1 cellular context compared by ENCODE assay signal in genomic region chr1:18337757-18338156, GRCh38.
A peak's percentile ranks its signal among the peaks of the same experiment; 100 is the strongest.
TF ChIP-seq lines count a peak whose summit lies in the region.

No MANE protein-coding gene starts in this region.

TF ChIP-seq in Ishikawa, 13 proteins besides CTCF, POLR2A, EP300 and RAD21 (continued from another document):
- TF ChIP-seq REST (IDR thresholded peaks at IDR 0.05; ENCODE audit: low read depth) (peak; percentile 60; the same call in 1 of the 2 replicates), ZBTB7A (IDR thresholded peaks at IDR 0.05; ENCODE audit: low read depth) (no peak), EGR1 (IDR thresholded peaks at IDR 0.05) (no peak)
TF ChIP-seq in Ishikawa: peak in this region for 1.
